9 cellular contexts compared by ENCODE assay signal in genomic region chr21:41582866-41583265, GRCh38.
"Had no signal": no experiment of that assay in that cellular context is flagged by ENCODE, and none has a peak within 500 bp of the region (broad histone marks: within the 10 kb centered on the region; RNA-seq: fewer than 3 reads in every experiment).

No MANE protein-coding gene starts in this region.

- H3K4me1 ChIP-seq: esophagus muscularis mucosa, left ventricle myocardium inferior, sigmoid colon had no signal

- DNase-seq: activated naive CD4-positive, alpha-beta T cell treated with anti-CD3 and anti-CD28 coated beads, Interleukin-2, amount 10 ng/mL, durations not matched to agents 7 days and 5 days; activated T-cell treated with anti-CD3 and anti-CD28 coated beads, Interleukin-2, amount 50 U/mL, for 1 hour; left ventricle myocardium inferior; sigmoid colon; stimulated activated CD4-positive, alpha-beta T cell treated with anti-CD3 and anti-CD28 coated beads, Interleukin-1b, Interleukin-23, amount 100 ng/mL, for 48 hours; tibial artery had no signal

- H3K4me3 ChIP-seq: cardiac muscle cell, esophagus muscularis mucosa, left ventricle myocardium inferior, sigmoid colon, tibial artery had no signal

- H3K36me3 ChIP-seq: cardiac muscle cell, esophagus muscularis mucosa, left ventricle myocardium inferior, sigmoid colon, tibial artery had no signal

- H3K27me3 ChIP-seq: cardiac muscle cell, sigmoid colon had no signal

- FAIRE-seq: colon had no signal

- H3K27ac ChIP-seq: cardiac muscle cell, esophagus muscularis mucosa, left ventricle myocardium inferior, sigmoid colon, tibial artery had no signal
